ENCODE assay signal across 14 cellular contexts in genomic region chr1:56359036-56359435, GRCh38.
"Had no signal": no experiment of that assay in that cellular context is flagged by ENCODE, and none has a peak within 500 bp of the region (broad histone marks: within the 10 kb centered on the region; RNA-seq: fewer than 3 reads in every experiment).

No MANE protein-coding gene starts in this region.

- H3K36me3 Mint-ChIP-seq: natural killer cell treated with Interleukin-12 subunit alpha and Interleukin-12 subunit beta and Interleukin-15 and Interleukin-18, amount 100 ng/mL, for 72 hours; stimulated activated effector memory CD8-positive, alpha-beta T cell treated with anti-CD3 and anti-CD28 coated beads, Interleukin-12 subunit alpha, Interleukin-12 subunit beta, amount 100 ng/mL, for 72 hours; type B pancreatic cell had no signal

- H3K4me3 ChIP-seq: coronary artery, suprapubic skin, thyroid gland had no signal

- H3K27me3 ChIP-seq: neutrophil, suprapubic skin, thyroid gland had no signal

- H3K9me3 ChIP-seq: neutrophil, suprapubic skin, thyroid gland had no signal

- H3K4me1 Mint-ChIP-seq: stimulated activated effector memory CD8-positive, alpha-beta T cell treated with anti-CD3 and anti-CD28 coated beads, Interleukin-12 subunit alpha, Interleukin-12 subunit beta, amount 100 ng/mL, for 72 hours had no signal

- H3K27ac ChIP-seq: coronary artery, neutrophil, suprapubic skin had no signal

- H3K27me3 Mint-ChIP-seq: type B pancreatic cell had no signal

- H3K9me3 Mint-ChIP-seq: natural killer cell treated with Interleukin-12 subunit alpha and Interleukin-12 subunit beta and Interleukin-15 and Interleukin-18, amount 100 ng/mL, for 72 hours; stimulated activated effector memory CD8-positive, alpha-beta T cell treated with anti-CD3 and anti-CD28 coated beads, Interleukin-12 subunit alpha, Interleukin-12 subunit beta, amount 100 ng/mL, for 72 hours; type B pancreatic cell had no signal

- H3K36me3 ChIP-seq: neutrophil, suprapubic skin, thyroid gland had no signal

- H3K27ac Mint-ChIP-seq: natural killer cell treated with Interleukin-12 subunit alpha and Interleukin-12 subunit beta and Interleukin-15 and Interleukin-18, amount 100 ng/mL, for 72 hours; stimulated activated effector memory CD8-positive, alpha-beta T cell treated with anti-CD3 and anti-CD28 coated beads, Interleukin-12 subunit alpha, Interleukin-12 subunit beta, amount 100 ng/mL, for 72 hours; type B pancreatic cell had no signal

- DNase-seq: effector CD8-positive, alpha-beta T cell; islet precursor cell; right cardiac atrium; stimulated activated CD4-positive, alpha-beta T cell treated with anti-CD3 and anti-CD28 coated beads, Interleukin-4, amount 100 ng/mL, for 1 hour; stimulated activated CD8-positive, alpha-beta memory T cell treated with anti-CD3 and anti-CD28 coated beads, Interleukin-4, amount 100 ng/mL, for 48 hours; stimulated activated naive CD8-positive, alpha-beta T cell treated with anti-CD3 and anti-CD28 coated beads, Interleukin-15, Interleukin-2, amounts not matched to agents 100 U/mL and 50 U/mL, for 24 hours; thyroid gland had no signal

- ATAC-seq: left lobe of liver; natural killer cell treated with Interleukin-12 subunit alpha and Interleukin-12 subunit beta and Interleukin-15 and Interleukin-18, amount 100 ng/mL, for 72 hours; right cardiac atrium; stimulated activated effector memory CD8-positive, alpha-beta T cell treated with anti-CD3 and anti-CD28 coated beads, Interleukin-12 subunit alpha, Interleukin-12 subunit beta, amount 100 ng/mL, for 72 hours; stimulated activated naive CD8-positive, alpha-beta T cell treated with anti-CD3 and anti-CD28 coated beads, Interleukin-15, Interleukin-2, amounts not matched to agents 100 U/mL and 50 U/mL, for 24 hours had no signal

- H3K4me3 Mint-ChIP-seq: natural killer cell treated with Interleukin-12 subunit alpha and Interleukin-12 subunit beta and Interleukin-15 and Interleukin-18, amount 100 ng/mL, for 72 hours; stimulated activated effector memory CD8-positive, alpha-beta T cell treated with anti-CD3 and anti-CD28 coated beads, Interleukin-12 subunit alpha, Interleukin-12 subunit beta, amount 100 ng/mL, for 72 hours; type B pancreatic cell had no signal

- H3K4me1 ChIP-seq: suprapubic skin had no signal
